In the genomic region with DNA sequence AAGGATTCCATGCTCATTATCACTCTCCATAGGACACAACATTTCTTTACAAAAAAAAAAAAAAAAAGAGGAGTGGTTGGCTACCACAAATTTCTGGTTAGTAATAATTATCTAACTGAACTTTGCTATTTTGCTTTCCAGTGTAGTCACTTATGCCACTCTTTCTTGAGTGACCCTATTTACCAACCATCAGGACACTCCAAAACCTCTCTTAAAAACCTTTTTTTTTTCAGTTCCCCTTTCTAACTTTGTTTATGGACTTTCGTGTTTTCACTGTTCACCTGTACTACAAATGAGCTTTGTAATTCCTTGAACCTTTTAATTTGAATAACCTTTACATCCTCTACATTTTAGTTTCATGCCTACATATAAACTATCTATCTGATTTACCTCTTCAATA, we compare ENCODE assay signal across 25 cellular contexts.
"Had no signal": no experiment of that assay in that cellular context is flagged by ENCODE, and none has a peak within 500 bp of the region (broad histone marks: within the 10 kb centered on the region; RNA-seq: fewer than 3 reads in every experiment).

No MANE protein-coding gene starts in this region.

- ATAC-seq: left colon; left lung; mucosa of descending colon; naive thymus-derived CD4-positive, alpha-beta T cell; natural killer cell treated with Interleukin-12 subunit alpha and Interleukin-12 subunit beta and Interleukin-15 and Interleukin-18, amount 100 ng/mL, for 72 hours; sciatic nerve; stimulated activated naive B cell treated with anti-CD40 and anti-IgM and Interleukin-4, amounts not matched to agents 10 μg/mL and 1 μg/mL and 100 μg/mL, for 72 hours; stimulated activated naive CD8-positive, alpha-beta T cell treated with anti-CD3 and anti-CD28 coated beads, Interleukin-15, Interleukin-2, amounts not matched to agents 100 U/mL and 50 U/mL, for 24 hours had no signal

- H3K36me3 ChIP-seq: left lung, ovary, right atrium auricular region, stomach, thyroid gland, transverse colon, upper lobe of left lung, vagina had no signal

- H3K27me3 ChIP-seq: left lung, ovary, right atrium auricular region, stomach, testis, thyroid gland, transverse colon, upper lobe of left lung, vagina had no signal

- H3K27ac ChIP-seq: left lung, ovary, right atrium auricular region, skin epidermis, stomach, testis, thyroid gland, transverse colon, upper lobe of left lung, vagina had no signal

- H3K9me3 ChIP-seq: mucosa of descending colon, ovary, right atrium auricular region, testis, thyroid gland, transverse colon, vagina had no signal

- H3K4me1 ChIP-seq: left lung, right atrium auricular region, stomach, testis, thyroid gland, transverse colon, upper lobe of left lung, vagina had no signal

- H3K4me3 ChIP-seq: left lung, lung, mucosa of descending colon, ovary, right atrium auricular region, skin epidermis, stomach, testis, thyroid gland, transverse colon, upper lobe of left lung, vagina had no signal

- DNase-seq: hippocampal formation; kidney glomerular epithelial cell; left colon; left lung; midbrain; mucosa of descending colon; naive thymus-derived CD4-positive, alpha-beta T cell; ovary; stimulated activated CD4-positive, alpha-beta T cell treated with anti-CD3 and anti-CD28 coated beads, Interleukin-12 subunit alpha, Interleukin-12 subunit beta, amount 100 ng/mL, for 4 hours; stimulated activated CD4-positive, alpha-beta T cell treated with anti-CD3 and anti-CD28 coated beads, Interleukin-15, amount 100 ng/mL, for 24 hours; stimulated activated CD4-positive, alpha-beta T cell treated with anti-CD3 and anti-CD28 coated beads, Interleukin-2, amount 100 ng/mL, for 24 hours; stimulated activated CD4-positive, alpha-beta T cell treated with anti-CD3 and anti-CD28 coated beads, Interleukin-4, amount 100 ng/mL, for 1 hour; stimulated activated naive B cell treated with anti-CD40 and anti-IgM and Interleukin-4, amounts not matched to agents 10 μg/mL and 1 μg/mL and 100 μg/mL, for 72 hours; stimulated activated naive CD8-positive, alpha-beta T cell treated with anti-CD3 and anti-CD28 coated beads, Interleukin-15, Interleukin-2, amounts not matched to agents 100 U/mL and 50 U/mL, for 24 hours; stomach; testis; thyroid gland; transverse colon; upper lobe of left lung had no signal
